Comparison of ENCODE assay signal across 9 cellular contexts in genomic region chr20:328596-329324, GRCh38. TPM values are rescaled to one million over a fixed set of nuclear protein-coding genes. Genes with fewer than 3 reads are reported as not detected.
DNase-seq lines count a peak whose midpoint lies in the region; TF ChIP-seq lines count a peak whose summit lies in the region.
"Had no signal": no experiment of that assay in that cellular context is flagged by ENCODE, and none has a peak within 500 bp of the region (broad histone marks: within the 10 kb centered on the region; RNA-seq: fewer than 3 reads in every experiment).

No MANE protein-coding gene starts in this region.

- POLR2A ChIA-PET in AG04449 (lab: Yijun Ruan, JAX): interaction anchor here (0.6 to 1.1 kb wide), 3 partner anchors 17 to 115 kb away, joined by 3 read pairs; no protein-coding TSS in a partner anchor

- no peak overlapping the region for H3K4ac ChIP-seq in mesendoderm (ENCODE audit: low read depth, low read length)

- in situ Hi-C loops in HAP-1 (cut with MboI; ENCODE audit: low sequenced_read_pairs) (no loop called here), astrocyte of the cerebellum (cut with HindIII; ENCODE audit: low sequenced_read_pairs) (no loop called here)

- DNase-seq in AG04449 (ENCODE audit: low read depth, low spot score): no peak
- no peak for DNase-seq in HAP-1 (ENCODE audit: low spot score in 2 of 2)
- DNase-seq in astrocyte of the cerebellum (ENCODE audit: low read depth): no peak
- no peak for DNase-seq in mesendoderm
- DNase-seq in stimulated activated CD4-positive, alpha-beta T cell treated with anti-CD3 and anti-CD28 coated beads, Interleukin-12 subunit alpha, Interleukin-12 subunit beta, amount 100 ng/mL, for 4 hours: no peak
- no peak for DNase-seq in NCI-H345 treated with DMSO at 0.1 percent for 48 hours (lab: John Stamatoyannopoulos, UW; ENCODE audit: unreplicated experiment)
- DNase-seq in cortex of kidney (lab: John Stamatoyannopoulos, UW): no peak
- DNase-seq in Peyer's patch: no peak

- CTCF ChIA-PET in AG04449 (lab: Yijun Ruan, JAX): interaction anchor here (1.4 to 4.8 kb wide), 10 partner anchors 11 to 121 kb away, joined by 4 to 59 read pairs (median 11); partner anchors contain the start of genes DEFB132, NRSN2 and ZCCHC3

- H3K56ac ChIP-seq in mesendoderm (ENCODE audit: low read length): peak overlapping the region; percentile 46

- no peak overlapping the region for H2BK15ac ChIP-seq in mesendoderm (replicated peaks; ENCODE audit: low read depth)

- no peak overlapping the region for H2BK5ac ChIP-seq in mesendoderm (ENCODE audit: low read length)

- H4K8ac ChIP-seq in mesendoderm (ENCODE audit: low read depth, low read length): no peak overlapping the region

- H3K18ac ChIP-seq in mesendoderm (ENCODE audit: low read length): no peak overlapping the region

- TF ChIP-seq CTCF in AG04449 (IDR thresholded peaks at IDR 0.05; ENCODE audit: insufficient read depth, low read length, missing control alignments): no peak
- no peak for TF ChIP-seq CTCF in astrocyte of the cerebellum (IDR thresholded peaks at IDR 0.05; ENCODE audit: low read depth, low read length, missing control alignments)
- no peak for TF ChIP-seq CTCF in Peyer's patch (IDR thresholded peaks at IDR 0.05)

- peak overlapping the region; percentile 78 for H3K4me3 ChIP-seq in AG04449 (ENCODE audit: low read depth, low read length)
- H3K4me3 ChIP-seq in HAP-1: peak overlapping the region; percentile 70
- H3K4me3 ChIP-seq in astrocyte of the cerebellum (ENCODE audit: low read depth, low read length): peak overlapping the region; percentile 86
- H3K4me3 ChIP-seq in mesendoderm (ENCODE audit: low read length): no peak overlapping the region
- H3K4me3 ChIP-seq in Peyer's patch: no peak overlapping the region

- no peak overlapping the region for H3K23ac ChIP-seq in mesendoderm (ENCODE audit: low read length)

- no peak overlapping the region for H2AK5ac ChIP-seq in mesendoderm (ENCODE audit: low read length)

- H3K79me1 ChIP-seq in mesendoderm (ENCODE audit: low read length): peaks cover 12% of the 10 kb centered on the region

- H3K27ac ChIP-seq in mesendoderm (ENCODE audit: low read depth, low read length) (no peak overlapping the region), Peyer's patch (peak overlapping the region in 1 of 4 donors; percentile 52)

- peak overlapping the region; percentile 36 for H3K9ac ChIP-seq in mesendoderm (ENCODE audit: low read length)

- H3K79me2 ChIP-seq in mesendoderm (ENCODE audit: control insufficient read depth, insufficient read depth, low read length): peaks cover 15% of the 10 kb centered on the region

- no peak for TF ChIP-seq POLR2A in Peyer's patch (IDR thresholded peaks at IDR 0.05)

- H4K5ac ChIP-seq in mesendoderm (ENCODE audit: low read length): no peak overlapping the region

- H3K4me2 ChIP-seq in mesendoderm (ENCODE audit: low read length): no peak overlapping the region

- peaks cover under 1% of the 10 kb centered on the region for H3K4me1 ChIP-seq in HAP-1
- H3K4me1 ChIP-seq in mesendoderm (ENCODE audit: control insufficient read depth, low read depth, low read length): no peaks in the 10 kb centered on the region
- peaks cover 0 to 26% (median 2%) of the 10 kb centered on the region in 4 donors for H3K4me1 ChIP-seq in Peyer's patch

- no peak overlapping the region for H2BK120ac ChIP-seq in mesendoderm (ENCODE audit: low read depth, low read length)

- H3K9me3 ChIP-seq in HAP-1 (no peaks in the 10 kb centered on the region), Peyer's patch (no peaks in the 10 kb centered on the region)
- H3K9me3 ChIP-seq: thoracic aorta had no signal

- H3K36me3 ChIP-seq in HAP-1 (replicated peaks) (peaks cover 17% of the 10 kb centered on the region), mesendoderm (ENCODE audit: control insufficient read depth, insufficient read depth, low read length) (peaks cover 3% of the 10 kb centered on the region), Peyer's patch (no peaks in the 10 kb centered on the region)
- H3K36me3 ChIP-seq: thoracic aorta had no signal

- no CpG with 5 or more reads among the region's 9 CpGs for WGBS in mesendoderm (ENCODE audit: extremely low coverage, insufficient coverage, low lambda C conversion rate)

- H3K27me3 ChIP-seq in HAP-1 (ENCODE audit: low read depth): no peaks in the 10 kb centered on the region
- H3K27me3 ChIP-seq in mesendoderm (ENCODE audit: insufficient read depth, low read length, poor library complexity): no peaks in the 10 kb centered on the region
- H3K27me3 ChIP-seq in Peyer's patch: no peaks in the 10 kb centered on the region

RNA-seq across cellular contexts. Expression of gene SOX12, which starts 3.4 kb away (rescaled TPM):
- polyA plus RNA-seq in mesendoderm (2013, experiment 1 of 2): 15.5 TPM
- 15.5 TPM for polyA plus RNA-seq in mesendoderm (2013, experiment 2 of 2)
- 1 to 10 TPM; 1.4 to 7.4 (median 2.5) TPM for total RNA-seq in Peyer's patch

RNA-seq across cellular contexts. Expression of gene NRSN2, which starts 18.2 kb away (rescaled TPM):
- polyA plus RNA-seq in mesendoderm (2013, experiment 1 of 2): 10.5 TPM
- polyA plus RNA-seq in mesendoderm (2013, experiment 2 of 2): 10.6 TPM
- 1 to 10 TPM; 2.1 to 5.5 (median 4.6) TPM for total RNA-seq in Peyer's patch

RNA-seq across cellular contexts. Expression of gene ZCCHC3, which starts 31.4 kb away (rescaled TPM):
- polyA plus RNA-seq in mesendoderm (2013, experiment 1 of 2): 26.5 TPM
- polyA plus RNA-seq in mesendoderm (2013, experiment 2 of 2): 26.9 TPM
- 10 to 100 TPM in 3 of 4 donors, 1 to 10 TPM in 1; 9.6 to 17.3 (median 13.9) TPM for total RNA-seq in Peyer's patch

RNA-seq across cellular contexts. Expression of gene C20orf96, which starts 38.2 kb away (rescaled TPM):
- polyA plus RNA-seq in mesendoderm (2013, experiment 1 of 2): 8.2 TPM
- 8.2 TPM for polyA plus RNA-seq in mesendoderm (2013, experiment 2 of 2)
- total RNA-seq in Peyer's patch: 10 to 100 TPM in 2 of 4 donors, 1 to 10 TPM in 2; 6.3 to 41.3 (median 10.5) TPM

RNA-seq across cellular contexts. Expression of gene TRIB3, which starts 51.8 kb away (rescaled TPM):
- 9.3 TPM for polyA plus RNA-seq in mesendoderm (2013, experiment 1 of 2)
- 10.0 TPM for polyA plus RNA-seq in mesendoderm (2013, experiment 2 of 2)
- 10 to 100 TPM in 2 of 4 donors, 1 to 10 TPM in 2; 8.3 to 22.7 (median 12.1) TPM for total RNA-seq in Peyer's patch

Comparison
In these comparisons a context has a peak if more than half of its experiments do, and no peak if none do; other contexts are left out.
1. H3K4me3 ChIP-seq: peak in AG04449 (single experiment), HAP-1 (single experiment) and astrocyte of the cerebellum (single experiment); none in mesendoderm (single experiment) and Peyer's patch (0 of 4).